Comparison of ENCODE assay signal across 1 cellular context in the genomic region with DNA sequence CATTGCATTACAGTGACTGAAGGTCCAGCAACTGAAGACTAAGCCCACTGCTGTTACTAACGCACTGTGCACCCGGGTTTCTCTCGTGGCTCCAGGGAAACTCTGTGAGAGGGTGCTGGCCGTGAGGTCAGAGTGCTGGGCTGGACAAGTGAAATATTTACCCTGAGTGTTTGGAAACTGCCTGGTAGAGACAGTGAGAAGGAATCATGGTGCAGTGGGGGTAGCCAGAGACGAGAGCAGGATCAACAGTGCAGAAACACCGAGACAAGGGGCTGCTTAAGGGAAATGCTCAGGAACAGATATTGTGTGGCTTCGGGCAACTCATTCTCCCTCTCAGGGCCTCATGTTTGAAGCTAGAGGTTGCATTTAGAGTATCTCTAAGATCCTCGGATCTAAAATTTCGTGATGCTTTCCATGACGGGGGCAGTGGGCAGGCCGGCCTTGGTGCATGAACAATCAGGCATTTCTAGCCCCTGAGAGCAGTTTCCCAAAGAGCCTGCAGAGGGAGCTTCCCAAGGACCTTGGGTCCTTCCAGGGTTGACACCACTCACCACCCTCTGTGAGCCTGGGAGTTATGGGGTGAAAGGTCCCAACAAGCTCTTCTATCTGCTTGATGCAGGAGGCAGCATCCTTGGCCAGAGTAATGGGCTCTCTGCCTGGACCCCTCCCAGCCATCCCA.
TF ChIP-seq lines count a peak whose summit lies in the region.

No MANE protein-coding gene starts in this region.

TF ChIP-seq in K562, 482 proteins besides CTCF, POLR2A, EP300 and RAD21 (continued from another document):
- TF ChIP-seq, protein P1, sequence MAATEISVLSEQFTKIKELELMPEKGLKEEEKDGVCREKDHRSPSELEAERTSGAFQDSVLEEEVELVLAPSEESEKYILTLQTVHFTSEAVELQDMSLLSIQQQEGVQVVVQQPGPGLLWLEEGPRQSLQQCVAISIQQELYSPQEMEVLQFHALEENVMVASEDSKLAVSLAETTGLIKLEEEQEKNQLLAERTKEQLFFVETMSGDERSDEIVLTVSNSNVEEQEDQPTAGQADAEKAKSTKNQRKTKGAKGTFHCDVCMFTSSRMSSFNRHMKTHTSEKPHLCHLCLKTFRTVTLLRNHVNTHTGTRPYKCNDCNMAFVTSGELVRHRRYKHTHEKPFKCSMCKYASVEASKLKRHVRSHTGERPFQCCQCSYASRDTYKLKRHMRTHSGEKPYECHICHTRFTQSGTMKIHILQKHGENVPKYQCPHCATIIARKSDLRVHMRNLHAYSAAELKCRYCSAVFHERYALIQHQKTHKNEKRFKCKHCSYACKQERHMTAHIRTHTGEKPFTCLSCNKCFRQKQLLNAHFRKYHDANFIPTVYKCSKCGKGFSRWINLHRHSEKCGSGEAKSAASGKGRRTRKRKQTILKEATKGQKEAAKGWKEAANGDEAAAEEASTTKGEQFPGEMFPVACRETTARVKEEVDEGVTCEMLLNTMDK (IDR thresholded peaks at IDR 0.05; ENCODE audit: borderline replicate concordance, insufficient read depth, low read depth, low read length, poor library complexity, severe bottlenecking): peak; percentile 30
- TF ChIP-seq NR2C1 (IDR thresholded peaks at IDR 0.05) (no peak), NR2C1 (tag; IDR thresholded peaks at IDR 0.05) (0 out of 2 replicates have a peak, but pooled peaks have one; percentile 35), TCF3 (CRISPR knock-in tag; IDR thresholded peaks at IDR 0.05) (peak; percentile 12; the same call in 1 of the 2 replicates), CBFA2T3 (IDR thresholded peaks at IDR 0.05) (peak; percentile 31), RBM15 (IDR thresholded peaks at IDR 0.05; ENCODE audit: insufficient read depth, low read length) (no peak), HMGN3 (IDR thresholded peaks at IDR 0.05; ENCODE audit: borderline replicate concordance, extremely low read depth, insufficient read length, low read depth, low read length) (no peak), NCOR1 (IDR thresholded peaks at IDR 0.05) (no peak), SMAD1 (IDR thresholded peaks at IDR 0.05; ENCODE audit: low read depth, low read length, partially characterized antibody) (no peak), ZNF239 (CRISPR knock-in tag; IDR thresholded peaks at IDR 0.05) (no peak), ZNF444 (CRISPR knock-in tag; IDR thresholded peaks at IDR 0.05) (no peak), PTBP1 (IDR thresholded peaks at IDR 0.05; ENCODE audit: low read depth, low read length) (0 out of 2 replicates have a peak, but pooled peaks have one; percentile 12), GATA2 (CRISPR knock-in tag; IDR thresholded peaks at IDR 0.05) (peak; percentile 30; the same call in 1 of the 2 replicates), ZNF24 (IDR thresholded peaks at IDR 0.05) (no peak), ZZZ3 (IDR thresholded peaks at IDR 0.05) (no peak), PTRF (tag; IDR thresholded peaks at IDR 0.05) (no peak), CBX8 (IDR thresholded peaks at IDR 0.05; ENCODE audit: borderline replicate concordance, extremely low read depth, low read depth, low read length, poor library complexity, severe bottlenecking) (no peak), MIER1 (IDR thresholded peaks at IDR 0.05; ENCODE audit: low read depth) (no peak), SMARCA4 (IDR thresholded peaks at IDR 0.05) (no peak), TOE1 (IDR thresholded peaks at IDR 0.05; ENCODE audit: borderline replicate concordance) (0 out of 2 replicates have a peak, but pooled peaks have one; percentile 5), TOE1 (CRISPR knock-in tag; IDR thresholded peaks at IDR 0.05; ENCODE audit: borderline replicate concordance, low read depth) (peak; percentile 39; the same call in 1 of the 2 replicates), TEAD2 (tag; IDR thresholded peaks at IDR 0.05) (no peak), GTF2E2 (tag; IDR thresholded peaks at IDR 0.05) (no peak), NFXL1 (CRISPR knock-in tag; IDR thresholded peaks at IDR 0.05) (no peak)
- TF ChIP-seq, protein P2, sequence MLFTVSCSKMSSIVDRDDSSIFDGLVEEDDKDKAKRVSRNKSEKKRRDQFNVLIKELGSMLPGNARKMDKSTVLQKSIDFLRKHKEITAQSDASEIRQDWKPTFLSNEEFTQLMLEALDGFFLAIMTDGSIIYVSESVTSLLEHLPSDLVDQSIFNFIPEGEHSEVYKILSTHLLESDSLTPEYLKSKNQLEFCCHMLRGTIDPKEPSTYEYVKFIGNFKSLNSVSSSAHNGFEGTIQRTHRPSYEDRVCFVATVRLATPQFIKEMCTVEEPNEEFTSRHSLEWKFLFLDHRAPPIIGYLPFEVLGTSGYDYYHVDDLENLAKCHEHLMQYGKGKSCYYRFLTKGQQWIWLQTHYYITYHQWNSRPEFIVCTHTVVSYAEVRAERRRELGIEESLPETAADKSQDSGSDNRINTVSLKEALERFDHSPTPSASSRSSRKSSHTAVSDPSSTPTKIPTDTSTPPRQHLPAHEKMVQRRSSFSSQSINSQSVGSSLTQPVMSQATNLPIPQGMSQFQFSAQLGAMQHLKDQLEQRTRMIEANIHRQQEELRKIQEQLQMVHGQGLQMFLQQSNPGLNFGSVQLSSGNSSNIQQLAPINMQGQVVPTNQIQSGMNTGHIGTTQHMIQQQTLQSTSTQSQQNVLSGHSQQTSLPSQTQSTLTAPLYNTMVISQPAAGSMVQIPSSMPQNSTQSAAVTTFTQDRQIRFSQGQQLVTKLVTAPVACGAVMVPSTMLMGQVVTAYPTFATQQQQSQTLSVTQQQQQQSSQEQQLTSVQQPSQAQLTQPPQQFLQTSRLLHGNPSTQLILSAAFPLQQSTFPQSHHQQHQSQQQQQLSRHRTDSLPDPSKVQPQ (CRISPR knock-in tag; IDR thresholded peaks at IDR 0.05; ENCODE audit: borderline replicate concordance): no peak
- TF ChIP-seq, protein P3, sequence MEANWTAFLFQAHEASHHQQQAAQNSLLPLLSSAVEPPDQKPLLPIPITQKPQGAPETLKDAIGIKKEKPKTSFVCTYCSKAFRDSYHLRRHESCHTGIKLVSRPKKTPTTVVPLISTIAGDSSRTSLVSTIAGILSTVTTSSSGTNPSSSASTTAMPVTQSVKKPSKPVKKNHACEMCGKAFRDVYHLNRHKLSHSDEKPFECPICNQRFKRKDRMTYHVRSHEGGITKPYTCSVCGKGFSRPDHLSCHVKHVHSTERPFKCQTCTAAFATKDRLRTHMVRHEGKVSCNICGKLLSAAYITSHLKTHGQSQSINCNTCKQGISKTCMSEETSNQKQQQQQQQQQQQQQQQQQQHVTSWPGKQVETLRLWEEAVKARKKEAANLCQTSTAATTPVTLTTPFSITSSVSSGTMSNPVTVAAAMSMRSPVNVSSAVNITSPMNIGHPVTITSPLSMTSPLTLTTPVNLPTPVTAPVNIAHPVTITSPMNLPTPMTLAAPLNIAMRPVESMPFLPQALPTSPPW (CRISPR knock-in tag; IDR thresholded peaks at IDR 0.05): no peak
- TF ChIP-seq, protein P4, sequence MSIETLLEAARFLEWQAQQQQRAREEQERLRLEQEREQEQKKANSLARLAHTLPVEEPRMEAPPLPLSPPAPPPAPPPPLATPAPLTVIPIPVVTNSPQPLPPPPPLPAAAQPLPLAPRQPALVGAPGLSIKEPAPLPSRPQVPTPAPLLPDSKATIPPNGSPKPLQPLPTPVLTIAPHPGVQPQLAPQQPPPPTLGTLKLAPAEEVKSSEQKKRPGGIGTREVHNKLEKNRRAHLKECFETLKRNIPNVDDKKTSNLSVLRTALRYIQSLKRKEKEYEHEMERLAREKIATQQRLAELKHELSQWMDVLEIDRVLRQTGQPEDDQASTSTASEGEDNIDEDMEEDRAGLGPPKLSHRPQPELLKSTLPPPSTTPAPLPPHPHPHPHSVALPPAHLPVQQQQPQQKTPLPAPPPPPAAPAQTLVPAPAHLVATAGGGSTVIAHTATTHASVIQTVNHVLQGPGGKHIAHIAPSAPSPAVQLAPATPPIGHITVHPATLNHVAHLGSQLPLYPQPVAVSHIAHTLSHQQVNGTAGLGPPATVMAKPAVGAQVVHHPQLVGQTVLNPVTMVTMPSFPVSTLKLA (conservative IDR thresholded peaks at IDR 0.05): no peak
- TF ChIP-seq, protein P5, sequence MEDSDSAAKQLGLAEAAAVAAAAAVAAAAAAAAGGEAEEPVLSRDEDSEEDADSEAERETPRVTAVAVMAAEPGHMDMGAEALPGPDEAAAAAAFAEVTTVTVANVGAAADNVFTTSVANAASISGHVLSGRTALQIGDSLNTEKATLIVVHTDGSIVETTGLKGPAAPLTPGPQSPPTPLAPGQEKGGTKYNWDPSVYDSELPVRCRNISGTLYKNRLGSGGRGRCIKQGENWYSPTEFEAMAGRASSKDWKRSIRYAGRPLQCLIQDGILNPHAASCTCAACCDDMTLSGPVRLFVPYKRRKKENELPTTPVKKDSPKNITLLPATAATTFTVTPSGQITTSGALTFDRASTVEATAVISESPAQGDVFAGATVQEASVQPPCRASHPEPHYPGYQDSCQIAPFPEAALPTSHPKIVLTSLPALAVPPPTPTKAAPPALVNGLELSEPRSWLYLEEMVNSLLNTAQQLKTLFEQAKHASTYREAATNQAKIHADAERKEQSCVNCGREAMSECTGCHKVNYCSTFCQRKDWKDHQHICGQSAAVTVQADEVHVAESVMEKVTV (CRISPR knock-in tag; IDR thresholded peaks at IDR 0.05): no peak
- TF ChIP-seq, protein P6, sequence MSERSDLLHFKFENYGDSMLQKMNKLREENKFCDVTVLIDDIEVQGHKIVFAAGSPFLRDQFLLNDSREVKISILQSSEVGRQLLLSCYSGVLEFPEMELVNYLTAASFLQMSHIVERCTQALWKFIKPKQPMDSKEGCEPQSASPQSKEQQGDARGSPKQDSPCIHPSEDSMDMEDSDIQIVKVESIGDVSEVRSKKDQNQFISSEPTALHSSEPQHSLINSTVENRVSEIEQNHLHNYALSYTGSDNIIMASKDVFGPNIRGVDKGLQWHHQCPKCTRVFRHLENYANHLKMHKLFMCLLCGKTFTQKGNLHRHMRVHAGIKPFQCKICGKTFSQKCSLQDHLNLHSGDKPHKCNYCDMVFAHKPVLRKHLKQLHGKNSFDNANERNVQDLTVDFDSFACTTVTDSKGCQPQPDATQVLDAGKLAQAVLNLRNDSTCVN (CRISPR knock-in tag; IDR thresholded peaks at IDR 0.05): no peak
- TF ChIP-seq, protein P7, sequence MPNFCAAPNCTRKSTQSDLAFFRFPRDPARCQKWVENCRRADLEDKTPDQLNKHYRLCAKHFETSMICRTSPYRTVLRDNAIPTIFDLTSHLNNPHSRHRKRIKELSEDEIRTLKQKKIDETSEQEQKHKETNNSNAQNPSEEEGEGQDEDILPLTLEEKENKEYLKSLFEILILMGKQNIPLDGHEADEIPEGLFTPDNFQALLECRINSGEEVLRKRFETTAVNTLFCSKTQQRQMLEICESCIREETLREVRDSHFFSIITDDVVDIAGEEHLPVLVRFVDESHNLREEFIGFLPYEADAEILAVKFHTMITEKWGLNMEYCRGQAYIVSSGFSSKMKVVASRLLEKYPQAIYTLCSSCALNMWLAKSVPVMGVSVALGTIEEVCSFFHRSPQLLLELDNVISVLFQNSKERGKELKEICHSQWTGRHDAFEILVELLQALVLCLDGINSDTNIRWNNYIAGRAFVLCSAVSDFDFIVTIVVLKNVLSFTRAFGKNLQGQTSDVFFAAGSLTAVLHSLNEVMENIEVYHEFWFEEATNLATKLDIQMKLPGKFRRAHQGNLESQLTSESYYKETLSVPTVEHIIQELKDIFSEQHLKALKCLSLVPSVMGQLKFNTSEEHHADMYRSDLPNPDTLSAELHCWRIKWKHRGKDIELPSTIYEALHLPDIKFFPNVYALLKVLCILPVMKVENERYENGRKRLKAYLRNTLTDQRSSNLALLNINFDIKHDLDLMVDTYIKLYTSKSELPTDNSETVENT (CRISPR knock-in tag; IDR thresholded peaks at IDR 0.05): no peak
